In the genomic region with DNA sequence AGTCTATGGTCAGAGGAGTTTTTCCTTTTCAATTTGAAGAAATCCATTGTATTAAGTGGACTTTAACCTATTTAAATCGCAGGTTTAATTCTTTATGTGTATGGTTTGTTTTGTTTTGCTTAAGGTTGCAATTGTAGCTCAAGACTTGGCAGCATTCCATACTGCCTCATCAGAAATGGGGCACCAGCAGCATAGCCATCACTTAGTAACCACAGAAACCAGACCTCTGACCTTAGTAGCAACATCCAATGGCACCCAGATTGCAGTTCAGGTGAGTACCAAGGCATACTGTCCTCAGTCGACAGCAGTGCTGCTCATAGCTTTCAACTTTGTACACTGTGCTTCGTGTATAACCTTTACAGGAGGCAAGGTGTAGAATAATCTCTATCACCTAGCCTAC, we compare ENCODE assay signal across 24 cellular contexts. TPM values are rescaled to one million over a fixed set of nuclear protein-coding genes. Genes with fewer than 3 reads are reported as not detected.
DNase-seq lines count a peak whose midpoint lies in the region; TF ChIP-seq lines count a peak whose summit lies in the region.
"Had no signal": no experiment of that assay in that cellular context is flagged by ENCODE, and none has a peak within 500 bp of the region (broad histone marks: within the 10 kb centered on the region; RNA-seq: fewer than 3 reads in every experiment).

No MANE protein-coding gene starts in this region.

- no peaks in the 10 kb centered on the region for H3K9me3 ChIP-seq in uterus
- H3K9me3 ChIP-seq: BLaER1 treated with 17β-estradiol and CSF1 and Interleukin-3, amounts not matched to agents 10 nM and 100 nM; testis had no signal

- DNase-seq in COR-L47 (lab: John Stamatoyannopoulos, UW) (peak; percentile 27), HT-29 (ENCODE audit: low spot score) (peak; percentile 71), amniotic epithelial cell (ENCODE audit: low read depth) (peak; percentile 20), kidney tubule cell (ENCODE audit: low spot score) (peak; percentile 47), ecto neural progenitor cell (ENCODE audit: low spot score) (no peak), uterus (no peak), T-helper 2 cell (no peak)
- no peak for DNase-seq in stimulated activated CD4-positive, alpha-beta T cell treated with anti-CD3 and anti-CD28 coated beads, Interleukin-12 subunit alpha, Interleukin-12 subunit beta, amount 100 ng/mL, for 4 hours
- DNase-seq: activated CD8-positive, alpha-beta T cell treated with anti-CD3 and anti-CD28 coated beads, Interleukin-2, amount 10 ng/mL, durations not matched to agents 7 days and 5 days; activated naive CD4-positive, alpha-beta T cell treated with Interleukin-2 at 50 U/mL for 16 hours; activated T-cell treated with anti-CD3 and anti-CD28 coated beads, Interleukin-2, amount 50 U/mL, for 4 hours; amniotic stem cell; immature natural killer cell; left ventricle myocardium superior; midbrain; NCI-H187 treated with DMSO at 0.1 percent for 48 hours; NCI-H446 treated with DMSO at 0.1 percent for 48 hours; stimulated activated CD4-positive, alpha-beta T cell treated with anti-CD3 and anti-CD28 coated beads, Interleukin-2, amount 100 ng/mL, for 24 hours; stimulated activated naive B cell treated with anti-CD40 and anti-IgM and Interleukin-4, amounts not matched to agents 10 μg/mL and 1 μg/mL and 100 μg/mL, for 72 hours; T1000; testis had no signal

- TF ChIP-seq POLR2A in uterus (IDR thresholded peaks at IDR 0.05) = no peak

- intact Hi-C loops in uterus (cut with DNase I; ENCODE audit: low total_unique reads) = no loop called here

- H3K4me3 ChIP-seq in uterus = no peak overlapping the region
- H3K4me3 ChIP-seq: BLaER1 treated with 17β-estradiol and CSF1 and Interleukin-3, amounts not matched to agents 10 nM and 100 nM; GM23338; hepatocyte; testis had no signal

- H3K4me1 ChIP-seq in uterus = peaks cover 7 to 12% of the 10 kb centered on the region in 2 donors
- H3K4me1 ChIP-seq: BLaER1 treated with 17β-estradiol and CSF1 and Interleukin-3, amounts not matched to agents 10 nM and 100 nM had no signal

- TF ChIP-seq CTCF in uterus (IDR thresholded peaks at IDR 0.05) = no peak

- no peaks in the 10 kb centered on the region for H3K27me3 ChIP-seq in uterus
- H3K27me3 ChIP-seq: BLaER1 treated with 17β-estradiol and CSF1 and Interleukin-3, amounts not matched to agents 10 nM and 100 nM; hepatocyte; testis had no signal

- no peak overlapping the region for H3K27ac ChIP-seq in uterus
- H3K27ac ChIP-seq: BLaER1 treated with 17β-estradiol and CSF1 and Interleukin-3, amounts not matched to agents 10 nM and 100 nM; hepatocyte; testis had no signal

- H3K36me3 ChIP-seq in uterus = no peaks in the 10 kb centered on the region

RNA-seq across cellular contexts. Expression of a gene that starts 48.4 kb away (rescaled TPM):
- total RNA-seq in HT-29 (2014; rRNA removed; shearing (Covaris generic)) = 152 and 157 TPM in 2 replicates
- total RNA-seq in uterus = 100 to 1,000 TPM in 1 of 4 donors, 10 to 100 TPM in 3; 30.0 to 105 (median 60.0) TPM

Comparison
In these comparisons a context has a peak if more than half of its experiments do, and no peak if none do; other contexts are left out.
1. DNase-seq: peak in COR-L47 (single experiment), HT-29 (single experiment), amniotic epithelial cell (single experiment) and kidney tubule cell (single experiment); none in ecto neural progenitor cell (single experiment), stimulated activated CD4-positive, alpha-beta T cell treated with anti-CD3 and anti-CD28 coated beads, Interleukin-12 subunit alpha, Interleukin-12 subunit beta, amount 100 ng/mL, for 4 hours (single experiment), uterus (0 of 2) and T-helper 2 cell (0 of 5).